Comparison of ENCODE assay signal across 8 cellular contexts in the genomic region with DNA sequence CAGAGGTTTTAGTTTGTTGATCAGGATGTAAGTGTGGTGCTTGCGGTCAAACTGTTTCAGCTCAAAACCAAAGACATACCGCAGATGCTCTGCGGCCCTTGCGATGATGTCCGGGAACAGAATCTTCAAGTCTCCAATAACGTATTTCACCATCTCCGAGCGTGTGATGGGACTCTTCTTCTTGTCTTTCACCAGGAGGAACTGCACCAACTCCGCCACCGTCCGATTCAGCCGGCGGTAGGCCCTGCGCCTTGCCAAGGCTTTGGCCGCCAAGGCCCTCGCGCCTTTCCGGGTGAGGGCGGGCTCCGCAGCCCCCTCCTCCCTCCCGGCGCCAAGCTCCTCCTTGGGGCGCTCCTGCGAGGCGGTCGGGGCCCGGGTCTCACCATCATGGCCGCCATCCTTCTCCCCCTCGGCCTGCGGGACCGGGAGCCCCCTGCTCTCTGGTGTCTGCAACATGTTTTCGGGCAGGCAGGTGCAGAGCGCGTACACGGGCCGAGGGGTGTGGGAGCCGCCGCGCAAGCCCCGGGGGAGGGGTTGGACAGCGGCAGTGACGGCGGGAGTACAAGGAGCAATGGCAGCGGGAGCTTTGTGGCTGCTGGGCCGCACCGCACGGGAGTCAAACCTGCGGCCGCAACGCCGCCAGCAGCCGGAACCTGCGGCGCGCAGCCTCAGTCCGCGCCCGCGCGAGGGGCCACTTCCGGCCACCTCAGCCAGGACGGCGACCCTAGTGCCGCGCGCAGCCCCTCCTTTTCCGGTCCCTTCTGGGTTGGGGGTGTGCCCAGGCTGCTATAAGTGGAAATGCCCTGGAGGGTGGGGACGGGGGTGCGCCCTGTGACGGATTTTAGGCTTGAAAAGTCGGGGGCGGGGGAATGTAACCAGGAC. TPM values are rescaled to one million over a fixed set of nuclear protein-coding genes. Genes with fewer than 3 reads are reported as not detected.
DNase-seq lines count a peak whose midpoint lies in the region; ATAC-seq and TF ChIP-seq lines count a peak whose summit lies in the region.

TSS of gene MAGEF1 (minus strand) at position 699 of the 882 bp plus-strand sequence. CDS start at position 456, 243 bp downstream.

- no peak for TF ChIP-seq POLR2A in esophagus muscularis mucosa (IDR thresholded peaks at IDR 0.05; ENCODE audit: low read depth)

- H3K4me1 ChIP-seq in KMS-11 (ENCODE audit: low read depth, poor library complexity, severe bottlenecking) = peaks cover 17% of the 10 kb centered on the region
- peaks cover 35 to 48% (median 41%) of the 10 kb centered on the region in 4 donors for H3K4me1 ChIP-seq in esophagus muscularis mucosa
- H3K4me1 ChIP-seq in muscle layer of colon (ENCODE audit: insufficient read depth, low read length) = peaks cover 23% of the 10 kb centered on the region

- H2AFZ ChIP-seq in KMS-11 (ENCODE audit: low read depth) = peak within 1 kb of the TSS; percentile 93

- H3K9ac ChIP-seq in KMS-11 (peak within 1 kb of the TSS; percentile 89), muscle layer of colon (ENCODE audit: low read length) (peak within 1 kb of the TSS; percentile 59)

- H3K36me3 ChIP-seq in KMS-11 (ENCODE audit: insufficient read depth) (no peaks in the 10 kb centered on the region), esophagus muscularis mucosa (peaks cover 0 to 6% (median 0%) of the 10 kb centered on the region in 4 donors), muscle layer of colon (ENCODE audit: insufficient read depth, low read length) (peaks cover 18% of the 10 kb centered on the region)

- H3K27ac ChIP-seq in KMS-11 (peak within 1 kb of the TSS; percentile 66), esophagus muscularis mucosa (replicated peaks in 1 of 4) (peak within 1 kb of the TSS; percentile 92 to 96 (median 94)), muscle layer of colon (ENCODE audit: low read depth, low read length) (peak within 1 kb of the TSS; percentile 93)

- DNase-seq in DMS153 treated with DMSO at 0.1 percent for 48 hours (lab: John Stamatoyannopoulos, UW; ENCODE audit: unreplicated experiment) (peak; percentile 76), esophagus muscularis mucosa (ENCODE audit: extremely low spot score) (peak; percentile 93)
- DNase-seq in activated T-cell treated with anti-CD3 and anti-CD28 coated beads, Interleukin-2, amount 50 U/mL, for 48 hours = peak; percentile 78 to 83
- peak; percentile 33 to 59 for DNase-seq in stimulated activated CD8-positive, alpha-beta memory T cell treated with anti-CD3 and anti-CD28 coated beads, Interleukin-7, amount 100 ng/mL, for 4 hours (ENCODE audit: low read depth in 2 of 2)

- peak; percentile 82 for ATAC-seq in GM21737 (IDR thresholded peaks at IDR 0.05; ENCODE audit: unreplicated experiment)

- H3K9me3 ChIP-seq in esophagus muscularis mucosa = no peaks in the 10 kb centered on the region
- H3K9me3 ChIP-seq in muscle layer of colon (ENCODE audit: low read length) = no peaks in the 10 kb centered on the region

- H3K4me3 ChIP-seq in KMS-11 (IDR thresholded peaks at IDR 0.05; ENCODE audit: insufficient read depth, low read depth, low read length) (peak within 1 kb of the TSS; percentile 12), esophagus muscularis mucosa (peak within 1 kb of the TSS; percentile 76 to 95 (median 89)), muscle layer of colon (ENCODE audit: low read depth in 1 of 2, low read length in 2 of 2) (peak within 1 kb of the TSS; percentile 93)

- WGBS in esophagus muscularis mucosa = 0% methylated on average over 23 of the region's 72 CpGs

- peaks cover 15% of the 10 kb centered on the region; the same call in 1 of the 2 replicates for H3K79me2 ChIP-seq in KMS-11 (ENCODE audit: insufficient read depth, low read depth)

- peak within 1 kb of the TSS; percentile 75 for H3K4me2 ChIP-seq in KMS-11

- TF ChIP-seq CTCF in KMS-11 (conservative IDR thresholded peaks at IDR 0.05; ENCODE audit: low read depth, low read length) (no peak), esophagus muscularis mucosa (IDR thresholded peaks at IDR 0.05) (peak in 1 of 3 experiments; percentile 6)

- H4K20me1 ChIP-seq in KMS-11 (ENCODE audit: insufficient read depth) = no peaks in the 10 kb centered on the region

- TF ChIP-seq EP300 in esophagus muscularis mucosa (IDR thresholded peaks at IDR 0.05) = no peak

- intact Hi-C loops in esophagus muscularis mucosa (cut with DNase I) = no loop called here

- H3K27me3 ChIP-seq in KMS-11 (ENCODE audit: insufficient read depth, low read depth) = peaks cover 4% of the 10 kb centered on the region; the same call in 1 of the 2 replicates
- no peaks in the 10 kb centered on the region for H3K27me3 ChIP-seq in esophagus muscularis mucosa
- H3K27me3 ChIP-seq in muscle layer of colon (ENCODE audit: control insufficient read depth in 1 of 2, insufficient read depth in 2 of 2, low read length in 2 of 2) = no peaks in the 10 kb centered on the region

TF ChIP-seq in PFSK-1, 5 proteins besides CTCF, POLR2A, EP300 and RAD21:
- TF ChIP-seq TAF1 (IDR thresholded peaks at IDR 0.05; ENCODE audit: borderline replicate concordance, insufficient read depth, low read length) (0 out of 2 replicates have a peak, but pooled peaks have one; percentile 40), SIN3A (IDR thresholded peaks at IDR 0.05; ENCODE audit: borderline replicate concordance, insufficient read depth, low read length) (no peak), POLR2AphosphoS5 (IDR thresholded peaks at IDR 0.05; ENCODE audit: low read depth, low read length) (no peak), FOXP2 (optimal IDR thresholded peaks at IDR 0.05; ENCODE audit: borderline replicate concordance, extremely low read depth, extremely low read length, insufficient read depth) (peak; percentile 76)
- TF ChIP-seq, protein P1, sequence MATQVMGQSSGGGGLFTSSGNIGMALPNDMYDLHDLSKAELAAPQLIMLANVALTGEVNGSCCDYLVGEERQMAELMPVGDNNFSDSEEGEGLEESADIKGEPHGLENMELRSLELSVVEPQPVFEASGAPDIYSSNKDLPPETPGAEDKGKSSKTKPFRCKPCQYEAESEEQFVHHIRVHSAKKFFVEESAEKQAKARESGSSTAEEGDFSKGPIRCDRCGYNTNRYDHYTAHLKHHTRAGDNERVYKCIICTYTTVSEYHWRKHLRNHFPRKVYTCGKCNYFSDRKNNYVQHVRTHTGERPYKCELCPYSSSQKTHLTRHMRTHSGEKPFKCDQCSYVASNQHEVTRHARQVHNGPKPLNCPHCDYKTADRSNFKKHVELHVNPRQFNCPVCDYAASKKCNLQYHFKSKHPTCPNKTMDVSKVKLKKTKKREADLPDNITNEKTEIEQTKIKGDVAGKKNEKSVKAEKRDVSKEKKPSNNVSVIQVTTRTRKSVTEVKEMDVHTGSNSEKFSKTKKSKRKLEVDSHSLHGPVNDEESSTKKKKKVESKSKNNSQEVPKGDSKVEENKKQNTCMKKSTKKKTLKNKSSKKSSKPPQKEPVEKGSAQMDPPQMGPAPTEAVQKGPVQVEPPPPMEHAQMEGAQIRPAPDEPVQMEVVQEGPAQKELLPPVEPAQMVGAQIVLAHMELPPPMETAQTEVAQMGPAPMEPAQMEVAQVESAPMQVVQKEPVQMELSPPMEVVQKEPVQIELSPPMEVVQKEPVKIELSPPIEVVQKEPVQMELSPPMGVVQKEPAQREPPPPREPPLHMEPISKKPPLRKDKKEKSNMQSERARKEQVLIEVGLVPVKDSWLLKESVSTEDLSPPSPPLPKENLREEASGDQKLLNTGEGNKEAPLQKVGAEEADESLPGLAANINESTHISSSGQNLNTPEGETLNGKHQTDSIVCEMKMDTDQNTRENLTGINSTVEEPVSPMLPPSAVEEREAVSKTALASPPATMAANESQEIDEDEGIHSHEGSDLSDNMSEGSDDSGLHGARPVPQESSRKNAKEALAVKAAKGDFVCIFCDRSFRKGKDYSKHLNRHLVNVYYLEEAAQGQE (IDR thresholded peaks at IDR 0.05; ENCODE audit: insufficient read depth in 1 of 2, low read depth in 2 of 2, low read length in 2 of 2) = no peak

RNA-seq across cellular contexts. Expression of gene MAGEF1, which starts in this region (rescaled TPM):
- 18.3 TPM for polyA plus RNA-seq in PFSK-1 (2012; ENCODE audit: insufficient read length, low read depth)
- total RNA-seq in esophagus muscularis mucosa = 10 to 100 TPM; 23.5 to 50.9 (median 34.1) TPM

Comparison
In these comparisons a context has a peak if more than half of its experiments do, and no peak if none do; other contexts are left out.
1. Peak in every context shown above with its lines: DNase-seq, ATAC-seq, H3K4me3 ChIP-seq and H3K27ac ChIP-seq.
2. H3K4me3 ChIP-seq: peak in every context shown above with its lines; median percentile 93 in muscle layer of colon; 89 in esophagus muscularis mucosa; 12 in KMS-11.